Comparison of ENCODE assay signal across 1 cellular context in the genomic region with DNA sequence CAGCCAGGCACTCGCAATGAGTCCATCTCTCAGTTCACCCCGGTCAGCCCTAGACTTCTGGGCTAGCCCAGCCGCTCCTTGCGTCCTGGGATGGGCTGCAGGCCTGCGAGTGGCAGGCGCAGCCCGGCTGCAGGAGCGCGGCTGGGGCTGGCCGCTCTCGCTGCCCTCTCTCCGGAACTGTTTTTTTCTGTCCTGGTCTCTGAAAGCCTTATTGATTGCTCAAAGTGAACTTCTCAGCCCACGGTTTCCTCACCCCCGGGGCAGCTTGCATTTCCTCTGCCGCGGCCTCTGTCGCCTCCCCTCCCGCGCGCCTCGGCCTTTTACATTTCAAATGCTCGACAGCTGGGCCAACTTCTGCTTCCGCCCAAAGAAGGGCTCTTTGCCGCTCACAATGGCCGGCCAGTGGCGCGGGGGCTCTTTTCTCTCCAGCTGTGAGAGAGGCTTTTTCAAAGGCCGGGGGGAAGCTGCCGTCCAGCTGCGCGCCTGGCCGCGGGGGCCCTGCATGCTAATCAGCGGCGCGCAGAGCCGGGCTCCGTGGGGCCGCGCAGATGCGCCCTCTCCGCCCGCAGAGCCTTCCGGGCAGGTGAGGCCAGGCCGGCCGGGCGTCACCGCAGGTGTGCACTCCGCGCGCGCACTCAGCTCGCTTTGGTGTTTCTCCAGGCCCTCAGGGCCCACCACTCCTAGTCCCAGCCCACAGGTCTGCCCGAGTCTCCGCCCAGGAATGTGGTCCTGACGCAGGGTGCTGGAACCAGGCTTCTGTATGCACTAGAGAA.
A peak's percentile ranks its signal among the peaks of the same experiment; 100 is the strongest.
TF ChIP-seq lines count a peak whose summit lies in the region.

No MANE protein-coding gene starts in this region.

TF ChIP-seq in GM23338, 12 proteins besides CTCF, POLR2A, EP300 and RAD21 (continued from another document):
- TF ChIP-seq, protein P1, sequence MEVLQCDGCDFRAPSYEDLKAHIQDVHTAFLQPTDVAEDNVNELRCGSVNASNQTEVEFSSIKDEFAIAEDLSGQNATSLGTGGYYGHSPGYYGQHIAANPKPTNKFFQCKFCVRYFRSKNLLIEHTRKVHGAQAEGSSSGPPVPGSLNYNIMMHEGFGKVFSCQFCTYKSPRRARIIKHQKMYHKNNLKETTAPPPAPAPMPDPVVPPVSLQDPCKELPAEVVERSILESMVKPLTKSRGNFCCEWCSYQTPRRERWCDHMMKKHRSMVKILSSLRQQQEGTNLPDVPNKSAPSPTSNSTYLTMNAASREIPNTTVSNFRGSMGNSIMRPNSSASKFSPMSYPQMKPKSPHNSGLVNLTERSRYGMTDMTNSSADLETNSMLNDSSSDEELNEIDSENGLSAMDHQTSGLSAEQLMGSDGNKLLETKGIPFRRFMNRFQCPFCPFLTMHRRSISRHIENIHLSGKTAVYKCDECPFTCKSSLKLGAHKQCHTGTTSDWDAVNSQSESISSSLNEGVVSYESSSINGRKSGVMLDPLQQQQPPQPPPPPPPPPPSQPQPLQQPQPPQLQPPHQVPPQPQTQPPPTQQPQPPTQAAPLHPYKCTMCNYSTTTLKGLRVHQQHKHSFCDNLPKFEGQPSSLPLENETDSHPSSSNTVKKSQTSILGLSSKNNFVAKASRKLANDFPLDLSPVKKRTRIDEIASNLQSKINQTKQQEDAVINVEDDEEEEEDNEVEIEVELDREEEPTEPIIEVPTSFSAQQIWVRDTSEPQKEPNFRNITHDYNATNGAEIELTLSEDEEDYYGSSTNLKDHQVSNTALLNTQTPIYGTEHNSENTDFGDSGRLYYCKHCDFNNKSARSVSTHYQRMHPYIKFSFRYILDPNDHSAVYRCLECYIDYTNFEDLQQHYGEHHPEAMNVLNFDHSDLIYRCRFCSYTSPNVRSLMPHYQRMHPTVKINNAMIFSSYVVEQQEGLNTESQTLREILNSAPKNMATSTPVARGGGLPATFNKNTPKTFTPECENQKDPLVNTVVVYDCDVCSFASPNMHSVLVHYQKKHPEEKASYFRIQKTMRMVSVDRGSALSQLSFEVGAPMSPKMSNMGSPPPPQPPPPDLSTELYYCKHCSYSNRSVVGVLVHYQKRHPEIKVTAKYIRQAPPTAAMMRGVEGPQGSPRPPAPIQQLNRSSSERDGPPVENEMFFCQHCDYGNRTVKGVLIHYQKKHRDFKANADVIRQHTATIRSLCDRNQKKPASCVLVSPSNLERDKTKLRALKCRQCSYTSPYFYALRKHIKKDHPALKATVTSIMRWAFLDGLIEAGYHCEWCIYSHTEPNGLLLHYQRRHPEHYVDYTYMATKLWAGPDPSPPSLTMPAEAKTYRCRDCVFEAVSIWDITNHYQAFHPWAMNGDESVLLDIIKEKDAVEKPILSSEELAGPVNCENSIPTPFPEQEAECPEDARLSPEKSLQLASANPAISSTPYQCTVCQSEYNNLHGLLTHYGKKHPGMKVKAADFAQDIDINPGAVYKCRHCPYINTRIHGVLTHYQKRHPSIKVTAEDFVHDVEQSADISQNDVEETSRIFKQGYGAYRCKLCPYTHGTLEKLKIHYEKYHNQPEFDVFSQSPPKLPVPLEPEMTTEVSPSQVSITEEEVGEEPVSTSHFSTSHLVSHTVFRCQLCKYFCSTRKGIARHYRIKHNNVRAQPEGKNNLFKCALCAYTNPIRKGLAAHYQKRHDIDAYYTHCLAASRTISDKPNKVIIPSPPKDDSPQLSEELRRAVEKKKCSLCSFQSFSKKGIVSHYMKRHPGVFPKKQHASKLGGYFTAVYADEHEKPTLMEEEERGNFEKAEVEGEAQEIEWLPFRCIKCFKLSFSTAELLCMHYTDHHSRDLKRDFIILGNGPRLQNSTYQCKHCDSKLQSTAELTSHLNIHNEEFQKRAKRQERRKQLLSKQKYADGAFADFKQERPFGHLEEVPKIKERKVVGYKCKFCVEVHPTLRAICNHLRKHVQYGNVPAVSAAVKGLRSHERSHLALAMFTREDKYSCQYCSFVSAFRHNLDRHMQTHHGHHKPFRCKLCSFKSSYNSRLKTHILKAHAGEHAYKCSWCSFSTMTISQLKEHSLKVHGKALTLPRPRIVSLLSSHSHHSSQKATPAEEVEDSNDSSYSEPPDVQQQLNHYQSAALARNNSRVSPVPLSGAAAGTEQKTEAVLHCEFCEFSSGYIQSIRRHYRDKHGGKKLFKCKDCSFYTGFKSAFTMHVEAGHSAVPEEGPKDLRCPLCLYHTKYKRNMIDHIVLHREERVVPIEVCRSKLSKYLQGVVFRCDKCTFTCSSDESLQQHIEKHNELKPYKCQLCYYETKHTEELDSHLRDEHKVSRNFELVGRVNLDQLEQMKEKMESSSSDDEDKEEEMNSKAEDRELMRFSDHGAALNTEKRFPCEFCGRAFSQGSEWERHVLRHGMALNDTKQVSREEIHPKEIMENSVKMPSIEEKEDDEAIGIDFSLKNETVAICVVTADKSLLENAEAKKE (CRISPR knock-in tag; IDR thresholded peaks at IDR 0.05), result peak; percentile 76
- TF ChIP-seq, protein P2, sequence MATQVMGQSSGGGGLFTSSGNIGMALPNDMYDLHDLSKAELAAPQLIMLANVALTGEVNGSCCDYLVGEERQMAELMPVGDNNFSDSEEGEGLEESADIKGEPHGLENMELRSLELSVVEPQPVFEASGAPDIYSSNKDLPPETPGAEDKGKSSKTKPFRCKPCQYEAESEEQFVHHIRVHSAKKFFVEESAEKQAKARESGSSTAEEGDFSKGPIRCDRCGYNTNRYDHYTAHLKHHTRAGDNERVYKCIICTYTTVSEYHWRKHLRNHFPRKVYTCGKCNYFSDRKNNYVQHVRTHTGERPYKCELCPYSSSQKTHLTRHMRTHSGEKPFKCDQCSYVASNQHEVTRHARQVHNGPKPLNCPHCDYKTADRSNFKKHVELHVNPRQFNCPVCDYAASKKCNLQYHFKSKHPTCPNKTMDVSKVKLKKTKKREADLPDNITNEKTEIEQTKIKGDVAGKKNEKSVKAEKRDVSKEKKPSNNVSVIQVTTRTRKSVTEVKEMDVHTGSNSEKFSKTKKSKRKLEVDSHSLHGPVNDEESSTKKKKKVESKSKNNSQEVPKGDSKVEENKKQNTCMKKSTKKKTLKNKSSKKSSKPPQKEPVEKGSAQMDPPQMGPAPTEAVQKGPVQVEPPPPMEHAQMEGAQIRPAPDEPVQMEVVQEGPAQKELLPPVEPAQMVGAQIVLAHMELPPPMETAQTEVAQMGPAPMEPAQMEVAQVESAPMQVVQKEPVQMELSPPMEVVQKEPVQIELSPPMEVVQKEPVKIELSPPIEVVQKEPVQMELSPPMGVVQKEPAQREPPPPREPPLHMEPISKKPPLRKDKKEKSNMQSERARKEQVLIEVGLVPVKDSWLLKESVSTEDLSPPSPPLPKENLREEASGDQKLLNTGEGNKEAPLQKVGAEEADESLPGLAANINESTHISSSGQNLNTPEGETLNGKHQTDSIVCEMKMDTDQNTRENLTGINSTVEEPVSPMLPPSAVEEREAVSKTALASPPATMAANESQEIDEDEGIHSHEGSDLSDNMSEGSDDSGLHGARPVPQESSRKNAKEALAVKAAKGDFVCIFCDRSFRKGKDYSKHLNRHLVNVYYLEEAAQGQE (IDR thresholded peaks at IDR 0.05; ENCODE audit: unreplicated experiment), result peak; percentile 10
- TF ChIP-seq POLR2AphosphoS5 (IDR thresholded peaks at IDR 0.05; ENCODE audit: low read depth), result no peak; the same call in 1 of the 2 replicates
- no peak for TF ChIP-seq EZH2phosphoT487 (IDR thresholded peaks at IDR 0.05; ENCODE audit: unreplicated experiment)
- no peak for TF ChIP-seq STAT1 (IDR thresholded peaks at IDR 0.05; ENCODE audit: unreplicated experiment)
- no peak for TF ChIP-seq JUNB (IDR thresholded peaks at IDR 0.05; ENCODE audit: unreplicated experiment)
